ENCODE assay signal across 8 cellular contexts in the genomic region with DNA sequence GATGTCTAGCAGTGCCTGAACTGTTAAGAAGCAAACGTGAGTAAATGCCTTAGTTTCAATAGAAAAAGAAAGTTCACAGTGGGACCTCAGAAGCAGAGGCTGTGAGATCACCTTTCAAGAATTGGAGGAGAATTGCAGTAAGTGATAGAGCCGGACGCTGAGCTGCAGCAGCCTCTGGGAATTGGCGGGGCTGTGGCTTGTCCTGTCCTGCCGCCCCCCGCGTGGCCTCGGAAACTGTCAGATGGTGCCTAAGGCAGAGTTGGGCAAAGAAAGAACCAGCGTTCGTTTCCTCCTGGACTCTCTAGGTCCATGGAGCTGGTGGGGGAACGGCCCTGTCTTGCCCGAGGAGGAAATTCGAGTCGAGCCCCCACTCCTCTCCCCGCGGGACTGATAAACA. TPM values are rescaled to one million over a fixed set of nuclear protein-coding genes. Genes with fewer than 3 reads are reported as not detected.
DNase-seq lines count a peak whose midpoint lies in the region; ATAC-seq and TF ChIP-seq lines count a peak whose summit lies in the region.

No MANE protein-coding gene starts in this region.

- no peak overlapping the region for H3K27ac ChIP-seq in PC-3 (ENCODE audit: low read length)

- DNase-seq in GM10266 (ENCODE audit: extremely low spot score), result peak; percentile 64
- no peak for DNase-seq in PC-3
- no peak for DNase-seq in effector memory CD8-positive, alpha-beta T cell
- peak in 2 of 10 donors; percentile 13 to 14 for DNase-seq in naive thymus-derived CD8-positive, alpha-beta T cell
- no peak for DNase-seq in superior temporal gyrus (ENCODE audit: extremely low spot score)

- H3K4me1 ChIP-seq in PC-3 (ENCODE audit: insufficient read depth, low read length), result no peaks in the 10 kb centered on the region

- no peaks in the 10 kb centered on the region for H3K79me2 ChIP-seq in PC-3 (ENCODE audit: low read length)

- H3F3A ChIP-seq in PC-3 (ENCODE audit: low read length, unreplicated experiment), result no peaks in the 10 kb centered on the region

- intact Hi-C loops in PC-3 (cut with micrococcal nuclease), result no loop called here

- POLR2A ChIA-PET in PC-3 (lab: Charles Lee; ENCODE audit: unreplicated experiment), result no interaction called here
- POLR2A ChIA-PET in naive thymus-derived CD8-positive, alpha-beta T cell (lab: Charles Lee), result no interaction called here

- H3K27me3 ChIP-seq in PC-3 (ENCODE audit: low read length), result peaks cover 76% of the 10 kb centered on the region

- no peak for TF ChIP-seq CTCF in GM10266 (IDR thresholded peaks at IDR 0.05; ENCODE audit: control insufficient read depth, insufficient read depth, low read depth, missing control alignments)
- TF ChIP-seq CTCF in PC-3 (conservative IDR thresholded peaks at IDR 0.05; ENCODE audit: low read depth, low read length), result no peak

- no peak overlapping the region for H3K4me2 ChIP-seq in PC-3 (ENCODE audit: low read length)

- no peak overlapping the region for H2AFZ ChIP-seq in PC-3 (ENCODE audit: low read length)

- CTCF ChIA-PET in PC-3 (lab: Charles Lee), result no interaction called here

- no peaks in the 10 kb centered on the region for H4K20me1 ChIP-seq in PC-3 (ENCODE audit: low read length)

- H3K4me1 Mint-ChIP-seq in effector memory CD8-positive, alpha-beta T cell (ENCODE audit: low read depth in 2 of 2), result peaks cover 16 to 20% of the 10 kb centered on the region in 2 donors
- H3K4me1 Mint-ChIP-seq in naive thymus-derived CD8-positive, alpha-beta T cell, result peaks cover 9 to 27% (median 23%) of the 10 kb centered on the region in 4 donors

- no peaks in the 10 kb centered on the region for H3K36me3 ChIP-seq in PC-3 (ENCODE audit: low read depth, low read length)

- peak overlapping the region; percentile 80 to 85 for H3K4me3 Mint-ChIP-seq in effector memory CD8-positive, alpha-beta T cell
- H3K4me3 Mint-ChIP-seq in naive thymus-derived CD8-positive, alpha-beta T cell, result peak overlapping the region; percentile 75 to 93 (median 87)

- H3K9me3 ChIP-seq in PC-3 (ENCODE audit: low read length), result no peaks in the 10 kb centered on the region

- H3K27me3 Mint-ChIP-seq in effector memory CD8-positive, alpha-beta T cell, result peaks cover 58 to 72% of the 10 kb centered on the region in 2 donors
- H3K27me3 Mint-ChIP-seq in naive thymus-derived CD8-positive, alpha-beta T cell, result peaks cover 27 to 44% (median 33%) of the 10 kb centered on the region in 5 donors

- peak overlapping the region in 1 of 2 donors; percentile 5 for H3K27ac Mint-ChIP-seq in effector memory CD8-positive, alpha-beta T cell
- peak overlapping the region in 7 of 10 donors; percentile 0 to 84 (median 29) for H3K27ac Mint-ChIP-seq in naive thymus-derived CD8-positive, alpha-beta T cell

- no peak overlapping the region for H3K9ac ChIP-seq in PC-3 (ENCODE audit: low read length)

- H3K9me3 Mint-ChIP-seq in effector memory CD8-positive, alpha-beta T cell, result no peaks in the 10 kb centered on the region
- H3K9me3 Mint-ChIP-seq in naive thymus-derived CD8-positive, alpha-beta T cell, result peaks cover 0 to 2% (median 0%) of the 10 kb centered on the region in 9 donors

- no peaks in the 10 kb centered on the region for H3K36me3 Mint-ChIP-seq in effector memory CD8-positive, alpha-beta T cell (ENCODE audit: insufficient read depth)
- H3K36me3 Mint-ChIP-seq in naive thymus-derived CD8-positive, alpha-beta T cell, result peaks cover 0 to 7% (median 0%) of the 10 kb centered on the region in 3 donors

- ATAC-seq in PC-3, result peak; percentile 15; the same call in 1 of the 2 replicates
- peak; percentile 10 for ATAC-seq in effector memory CD8-positive, alpha-beta T cell (replicated peaks)
- peak; percentile 22 to 34 for ATAC-seq in naive thymus-derived CD8-positive, alpha-beta T cell
- ATAC-seq in GM21786 (IDR thresholded peaks at IDR 0.05; ENCODE audit: unreplicated experiment), result no peak
- no peak for ATAC-seq in HG02610 (IDR thresholded peaks at IDR 0.05; ENCODE audit: unreplicated experiment)
- no peak for ATAC-seq in GM18867 (IDR thresholded peaks at IDR 0.05; ENCODE audit: unreplicated experiment)

- BruUV-seq in PC-3 (replicated peaks; lab: Mats Ljungman, UMichigan), result no TSS peak

- H3K4me3 ChIP-seq in PC-3 (ENCODE audit: low read length), result no peak overlapping the region

- no peaks in the 10 kb centered on the region for H3K9me2 ChIP-seq in PC-3 (replicated peaks; ENCODE audit: low read length)

RNA-seq across cellular contexts. Expression of a gene that starts 0.6 kb away (rescaled TPM):
- 17.1 and 24.5 TPM in 2 replicates for total RNA-seq in PC-3 (2014; rRNA removed)
- total RNA-seq in naive thymus-derived CD8-positive, alpha-beta T cell, result 1 to 10 TPM; 4.6 to 5.1 TPM
- polyA plus RNA-seq in naive thymus-derived CD8-positive, alpha-beta T cell, result 1 to 10 TPM; 1.1 to 2.5 (median 1.6) TPM

Comparison
In these comparisons a context has a peak if more than half of its experiments do, and no peak if none do; other contexts are left out.
1. ATAC-seq: peak in PC-3 (single experiment), effector memory CD8-positive, alpha-beta T cell (single experiment) and naive thymus-derived CD8-positive, alpha-beta T cell (2 of 2); none in GM21786 (single experiment), HG02610 (single experiment) and GM18867 (single experiment).